Comparison of ENCODE assay signal across 1 cellular context in the genomic region with DNA sequence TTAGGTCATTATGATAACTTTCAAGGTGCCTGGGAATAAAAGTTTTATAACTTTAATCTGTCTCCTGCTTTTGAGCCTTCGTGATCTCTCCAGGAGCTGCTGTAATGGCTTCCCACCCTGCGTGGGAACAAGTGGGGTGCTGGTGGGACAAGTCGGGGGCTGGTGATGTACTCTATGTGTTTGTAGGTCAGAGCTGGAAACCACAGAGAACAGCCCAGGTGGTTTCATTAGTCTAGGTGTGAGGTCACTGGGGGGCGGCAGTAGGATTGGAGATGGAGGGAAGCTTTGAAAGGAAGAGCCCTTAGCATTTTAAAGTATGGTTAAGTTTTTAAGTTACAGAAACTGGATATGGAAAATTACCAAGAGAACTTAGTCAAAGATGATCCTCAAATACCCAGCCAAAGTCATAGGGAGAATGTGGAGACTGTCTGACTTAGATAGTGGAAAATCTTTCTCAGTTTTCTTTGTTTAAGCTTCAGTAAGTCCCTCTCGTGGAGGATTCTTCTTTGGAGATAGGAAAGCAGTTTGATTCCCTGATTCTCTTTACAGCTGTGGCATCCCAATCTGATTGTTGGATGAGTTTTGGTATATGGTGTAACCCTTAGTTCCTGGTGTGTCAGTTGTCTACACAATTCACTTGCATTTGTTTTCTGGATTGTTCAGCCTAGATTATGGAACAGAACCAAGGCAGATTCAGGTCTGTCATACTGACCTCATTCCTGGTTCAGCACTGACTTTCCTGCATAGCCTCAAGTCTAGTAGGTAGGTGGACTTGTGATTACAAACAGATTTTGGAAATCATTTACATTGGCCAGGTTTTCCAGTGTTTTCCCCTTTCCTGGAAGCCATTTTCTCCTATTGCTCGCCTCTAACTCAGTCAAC.
TF ChIP-seq lines count a peak whose summit lies in the region.

No MANE protein-coding gene starts in this region.

TF ChIP-seq in HepG2, 621 proteins besides CTCF, POLR2A, EP300 and RAD21 (continued from another document):
- TF ChIP-seq ZBTB3 (CRISPR knock-in tag; IDR thresholded peaks at IDR 0.05; ENCODE audit: borderline replicate concordance, low read depth), result no peak
- TF ChIP-seq DMAP1 (CRISPR knock-in tag; IDR thresholded peaks at IDR 0.05), result no peak
